1 cellular context compared by ENCODE assay signal in the genomic region with DNA sequence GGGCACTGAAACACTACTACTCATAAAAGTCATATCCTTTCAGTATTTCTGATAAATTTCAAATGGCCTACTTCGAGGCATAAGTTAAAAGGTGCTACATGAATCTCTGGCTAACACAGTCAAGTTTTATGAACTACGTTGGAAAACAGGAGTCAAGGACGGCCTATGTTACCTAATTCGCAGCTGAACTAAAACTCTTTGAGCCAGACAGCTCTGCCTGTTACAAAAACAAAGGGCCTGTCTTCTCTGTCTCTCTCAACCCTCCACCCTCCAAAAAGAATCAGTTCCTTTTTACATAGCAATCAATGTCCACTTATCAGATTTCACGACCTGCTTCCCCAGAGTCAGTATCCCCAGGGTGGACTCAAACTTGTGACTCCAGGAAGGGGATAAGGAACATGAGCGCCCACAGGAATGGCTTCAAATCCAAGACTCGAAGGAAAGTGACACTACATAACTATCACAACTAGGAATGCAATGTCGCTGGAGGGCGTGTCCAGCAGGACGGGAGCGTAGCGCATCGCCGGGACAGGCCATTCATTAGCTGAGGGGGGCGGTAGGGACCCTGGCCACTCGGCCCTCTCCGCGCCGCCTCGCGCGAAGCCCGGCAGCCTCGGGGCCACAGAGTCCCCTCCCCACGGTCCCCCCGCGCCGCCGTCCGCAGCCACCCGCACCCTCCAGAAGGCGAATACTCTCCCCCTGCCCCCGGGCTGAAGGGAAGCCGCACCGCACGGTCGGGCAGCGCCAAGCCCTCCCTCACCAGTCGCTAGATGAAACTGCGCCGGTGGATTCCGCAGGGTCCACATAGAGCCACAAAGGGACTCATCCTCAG.
TF ChIP-seq lines count a peak whose summit lies in the region.

No MANE protein-coding gene starts in this region.

TF ChIP-seq in HepG2, 621 proteins besides CTCF, POLR2A, EP300 and RAD21 (continued from another document and continues in another):
- TF ChIP-seq NPAS2 (CRISPR knock-in tag; IDR thresholded peaks at IDR 0.05; ENCODE audit: borderline replicate concordance) (no peak), ARID2 (CRISPR knock-in tag; IDR thresholded peaks at IDR 0.05; ENCODE audit: borderline replicate concordance) (0 out of 2 replicates have a peak, but pooled peaks have one; percentile 82), ZNF672 (CRISPR knock-in tag; IDR thresholded peaks at IDR 0.05) (no peak), ZNF883 (CRISPR knock-in tag; IDR thresholded peaks at IDR 0.05; ENCODE audit: not compliant biosample characterization) (peak; percentile 39), SAFB2 (CRISPR knock-in tag; IDR thresholded peaks at IDR 0.05; ENCODE audit: borderline replicate concordance, low read depth) (no peak), RXRB (CRISPR knock-in tag; IDR thresholded peaks at IDR 0.05; ENCODE audit: borderline replicate concordance) (peak; percentile 35; the same call in 1 of the 2 replicates), ZNF891 (CRISPR knock-in tag; IDR thresholded peaks at IDR 0.05) (peak; percentile 68; the same call in 1 of the 2 replicates), PHF5A (CRISPR knock-in tag; IDR thresholded peaks at IDR 0.05; ENCODE audit: low read depth, unreplicated experiment) (peak; percentile 4), SP2 (CRISPR knock-in tag; IDR thresholded peaks at IDR 0.05) (no peak), KMT2A (CRISPR knock-in tag; IDR thresholded peaks at IDR 0.05) (peak; percentile 10; the same call in 1 of the 2 replicates), ZSCAN31 (CRISPR knock-in tag; IDR thresholded peaks at IDR 0.05; ENCODE audit: low read depth) (0 out of 2 replicates have a peak, but pooled peaks have one; percentile 23), ZKSCAN5 (CRISPR knock-in tag; IDR thresholded peaks at IDR 0.05) (no peak), MIER2 (CRISPR knock-in tag; IDR thresholded peaks at IDR 0.05) (no peak), ATRX (CRISPR knock-in tag; IDR thresholded peaks at IDR 0.05; ENCODE audit: borderline replicate concordance) (no peak), ZNF678 (CRISPR knock-in tag; IDR thresholded peaks at IDR 0.05) (no peak), SMAD9 (CRISPR knock-in tag; IDR thresholded peaks at IDR 0.05) (no peak), ZFP36L1 (CRISPR knock-in tag; IDR thresholded peaks at IDR 0.05) (no peak), CHD4 (IDR thresholded peaks at IDR 0.05; ENCODE audit: borderline replicate concordance, low read length) (no peak), ZNF17 (CRISPR knock-in tag; IDR thresholded peaks at IDR 0.05) (no peak), MTF2 (CRISPR knock-in tag; IDR thresholded peaks at IDR 0.05; ENCODE audit: borderline replicate concordance) (no peak), SOX6 (IDR thresholded peaks at IDR 0.05) (no peak), SOX6 (CRISPR knock-in tag; IDR thresholded peaks at IDR 0.05) (peak; percentile 17; the same call in 1 of the 2 replicates), WIZ (CRISPR knock-in tag; IDR thresholded peaks at IDR 0.05) (no peak; the same call in 1 of the 2 replicates), KLF12 (CRISPR knock-in tag; IDR thresholded peaks at IDR 0.05; ENCODE audit: borderline replicate concordance) (no peak), ZNF383 (CRISPR knock-in tag; IDR thresholded peaks at IDR 0.05; ENCODE audit: borderline replicate concordance) (no peak), SSRP1 (CRISPR knock-in tag; IDR thresholded peaks at IDR 0.05) (0 out of 2 replicates have a peak, but pooled peaks have one; percentile 67), HHEX (CRISPR knock-in tag; IDR thresholded peaks at IDR 0.05) (no peak), ZNF234 (CRISPR knock-in tag; conservative IDR thresholded peaks at IDR 0.05) (no peak), ZNF235 (CRISPR knock-in tag; IDR thresholded peaks at IDR 0.05; ENCODE audit: borderline replicate concordance) (0 out of 2 replicates have a peak, but pooled peaks have one; percentile 77), SP5 (CRISPR knock-in tag; IDR thresholded peaks at IDR 0.05; ENCODE audit: borderline replicate concordance, low read depth) (peak; percentile 49; the same call in 1 of the 2 replicates), RBM39 (IDR thresholded peaks at IDR 0.05; ENCODE audit: low read depth, low read length, poor library complexity, severe bottlenecking) (no peak), ZNF841 (CRISPR knock-in tag; IDR thresholded peaks at IDR 0.05; ENCODE audit: borderline replicate concordance) (no peak), PHF20 (CRISPR knock-in tag; IDR thresholded peaks at IDR 0.05) (no peak)
- TF ChIP-seq, protein P1, sequence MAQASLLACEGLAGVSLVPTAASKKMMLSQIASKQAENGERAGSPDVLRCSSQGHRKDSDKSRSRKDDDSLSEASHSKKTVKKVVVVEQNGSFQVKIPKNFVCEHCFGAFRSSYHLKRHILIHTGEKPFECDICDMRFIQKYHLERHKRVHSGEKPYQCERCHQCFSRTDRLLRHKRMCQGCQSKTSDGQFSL (CRISPR knock-in tag; IDR thresholded peaks at IDR 0.05): no peak
- TF ChIP-seq, protein P2, sequence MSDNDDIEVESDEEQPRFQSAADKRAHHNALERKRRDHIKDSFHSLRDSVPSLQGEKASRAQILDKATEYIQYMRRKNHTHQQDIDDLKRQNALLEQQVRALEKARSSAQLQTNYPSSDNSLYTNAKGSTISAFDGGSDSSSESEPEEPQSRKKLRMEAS (IDR thresholded peaks at IDR 0.05): no peak; the same call in 1 of the 2 replicates
- TF ChIP-seq, protein P3, sequence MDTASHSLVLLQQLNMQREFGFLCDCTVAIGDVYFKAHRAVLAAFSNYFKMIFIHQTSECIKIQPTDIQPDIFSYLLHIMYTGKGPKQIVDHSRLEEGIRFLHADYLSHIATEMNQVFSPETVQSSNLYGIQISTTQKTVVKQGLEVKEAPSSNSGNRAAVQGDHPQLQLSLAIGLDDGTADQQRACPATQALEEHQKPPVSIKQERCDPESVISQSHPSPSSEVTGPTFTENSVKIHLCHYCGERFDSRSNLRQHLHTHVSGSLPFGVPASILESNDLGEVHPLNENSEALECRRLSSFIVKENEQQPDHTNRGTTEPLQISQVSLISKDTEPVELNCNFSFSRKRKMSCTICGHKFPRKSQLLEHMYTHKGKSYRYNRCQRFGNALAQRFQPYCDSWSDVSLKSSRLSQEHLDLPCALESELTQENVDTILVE (CRISPR knock-in tag; IDR thresholded peaks at IDR 0.05): no peak
- TF ChIP-seq, protein P4, sequence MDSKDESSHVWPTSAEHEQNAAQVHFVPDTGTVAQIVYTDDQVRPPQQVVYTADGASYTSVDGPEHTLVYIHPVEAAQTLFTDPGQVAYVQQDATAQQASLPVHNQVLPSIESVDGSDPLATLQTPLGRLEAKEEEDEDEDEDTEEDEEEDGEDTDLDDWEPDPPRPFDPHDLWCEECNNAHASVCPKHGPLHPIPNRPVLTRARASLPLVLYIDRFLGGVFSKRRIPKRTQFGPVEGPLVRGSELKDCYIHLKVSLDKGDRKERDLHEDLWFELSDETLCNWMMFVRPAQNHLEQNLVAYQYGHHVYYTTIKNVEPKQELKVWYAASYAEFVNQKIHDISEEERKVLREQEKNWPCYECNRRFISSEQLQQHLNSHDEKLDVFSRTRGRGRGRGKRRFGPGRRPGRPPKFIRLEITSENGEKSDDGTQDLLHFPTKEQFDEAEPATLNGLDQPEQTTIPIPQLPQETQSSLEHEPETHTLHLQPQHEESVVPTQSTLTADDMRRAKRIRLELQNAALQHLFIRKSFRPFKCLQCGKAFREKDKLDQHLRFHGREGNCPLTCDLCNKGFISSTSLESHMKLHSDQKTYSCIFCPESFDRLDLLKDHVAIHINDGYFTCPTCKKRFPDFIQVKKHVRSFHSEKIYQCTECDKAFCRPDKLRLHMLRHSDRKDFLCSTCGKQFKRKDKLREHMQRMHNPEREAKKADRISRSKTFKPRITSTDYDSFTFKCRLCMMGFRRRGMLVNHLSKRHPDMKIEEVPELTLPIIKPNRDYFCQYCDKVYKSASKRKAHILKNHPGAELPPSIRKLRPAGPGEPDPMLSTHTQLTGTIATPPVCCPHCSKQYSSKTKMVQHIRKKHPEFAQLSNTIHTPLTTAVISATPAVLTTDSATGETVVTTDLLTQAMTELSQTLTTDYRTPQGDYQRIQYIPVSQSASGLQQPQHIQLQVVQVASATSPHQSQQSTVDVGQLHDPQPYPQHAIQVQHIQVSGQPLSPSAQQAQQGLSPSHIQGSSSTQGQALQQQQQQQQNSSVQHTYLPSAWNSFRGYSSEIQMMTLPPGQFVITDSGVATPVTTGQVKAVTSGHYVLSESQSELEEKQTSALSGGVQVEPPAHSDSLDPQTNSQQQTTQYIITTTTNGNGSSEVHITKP (CRISPR knock-in tag; IDR thresholded peaks at IDR 0.05; ENCODE audit: low read depth): peak; percentile 86
- TF ChIP-seq, protein P5, sequence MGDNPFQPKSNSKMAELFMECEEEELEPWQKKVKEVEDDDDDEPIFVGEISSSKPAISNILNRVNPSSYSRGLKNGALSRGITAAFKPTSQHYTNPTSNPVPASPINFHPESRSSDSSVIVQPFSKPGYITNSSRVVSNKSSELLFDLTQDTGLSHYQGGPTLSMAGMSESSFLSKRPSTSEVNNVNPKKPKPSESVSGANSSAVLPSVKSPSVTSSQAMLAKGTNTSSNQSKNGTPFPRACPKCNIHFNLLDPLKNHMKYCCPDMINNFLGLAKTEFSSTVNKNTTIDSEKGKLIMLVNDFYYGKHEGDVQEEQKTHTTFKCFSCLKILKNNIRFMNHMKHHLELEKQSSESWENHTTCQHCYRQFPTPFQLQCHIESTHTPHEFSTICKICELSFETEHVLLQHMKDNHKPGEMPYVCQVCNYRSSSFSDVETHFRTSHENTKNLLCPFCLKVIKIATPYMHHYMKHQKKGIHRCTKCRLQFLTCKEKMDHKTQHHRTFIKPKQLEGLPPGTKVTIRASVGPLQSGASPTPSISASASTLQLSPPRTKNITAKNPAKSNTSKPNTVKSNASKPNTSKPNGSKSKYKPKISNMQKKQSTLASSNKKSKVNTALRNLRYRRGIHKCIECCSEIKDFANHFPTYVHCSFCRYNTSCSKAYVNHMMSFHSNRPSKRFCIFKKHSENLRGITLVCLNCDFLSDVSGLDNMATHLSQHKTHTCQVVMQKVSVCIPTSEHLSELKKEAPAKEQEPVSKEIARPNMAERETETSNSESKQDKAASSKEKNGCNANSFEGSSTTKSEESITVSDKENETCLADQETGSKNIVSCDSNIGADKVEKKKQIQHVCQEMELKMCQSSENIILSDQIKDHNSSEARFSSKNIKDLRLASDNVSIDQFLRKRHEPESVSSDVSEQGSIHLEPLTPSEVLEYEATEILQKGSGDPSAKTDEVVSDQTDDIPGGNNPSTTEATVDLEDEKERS (CRISPR knock-in tag; IDR thresholded peaks at IDR 0.05): no peak
- TF ChIP-seq, protein P6, sequence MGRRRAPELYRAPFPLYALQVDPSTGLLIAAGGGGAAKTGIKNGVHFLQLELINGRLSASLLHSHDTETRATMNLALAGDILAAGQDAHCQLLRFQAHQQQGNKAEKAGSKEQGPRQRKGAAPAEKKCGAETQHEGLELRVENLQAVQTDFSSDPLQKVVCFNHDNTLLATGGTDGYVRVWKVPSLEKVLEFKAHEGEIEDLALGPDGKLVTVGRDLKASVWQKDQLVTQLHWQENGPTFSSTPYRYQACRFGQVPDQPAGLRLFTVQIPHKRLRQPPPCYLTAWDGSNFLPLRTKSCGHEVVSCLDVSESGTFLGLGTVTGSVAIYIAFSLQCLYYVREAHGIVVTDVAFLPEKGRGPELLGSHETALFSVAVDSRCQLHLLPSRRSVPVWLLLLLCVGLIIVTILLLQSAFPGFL (CRISPR knock-in tag; IDR thresholded peaks at IDR 0.05): no peak
- TF ChIP-seq, protein P7, sequence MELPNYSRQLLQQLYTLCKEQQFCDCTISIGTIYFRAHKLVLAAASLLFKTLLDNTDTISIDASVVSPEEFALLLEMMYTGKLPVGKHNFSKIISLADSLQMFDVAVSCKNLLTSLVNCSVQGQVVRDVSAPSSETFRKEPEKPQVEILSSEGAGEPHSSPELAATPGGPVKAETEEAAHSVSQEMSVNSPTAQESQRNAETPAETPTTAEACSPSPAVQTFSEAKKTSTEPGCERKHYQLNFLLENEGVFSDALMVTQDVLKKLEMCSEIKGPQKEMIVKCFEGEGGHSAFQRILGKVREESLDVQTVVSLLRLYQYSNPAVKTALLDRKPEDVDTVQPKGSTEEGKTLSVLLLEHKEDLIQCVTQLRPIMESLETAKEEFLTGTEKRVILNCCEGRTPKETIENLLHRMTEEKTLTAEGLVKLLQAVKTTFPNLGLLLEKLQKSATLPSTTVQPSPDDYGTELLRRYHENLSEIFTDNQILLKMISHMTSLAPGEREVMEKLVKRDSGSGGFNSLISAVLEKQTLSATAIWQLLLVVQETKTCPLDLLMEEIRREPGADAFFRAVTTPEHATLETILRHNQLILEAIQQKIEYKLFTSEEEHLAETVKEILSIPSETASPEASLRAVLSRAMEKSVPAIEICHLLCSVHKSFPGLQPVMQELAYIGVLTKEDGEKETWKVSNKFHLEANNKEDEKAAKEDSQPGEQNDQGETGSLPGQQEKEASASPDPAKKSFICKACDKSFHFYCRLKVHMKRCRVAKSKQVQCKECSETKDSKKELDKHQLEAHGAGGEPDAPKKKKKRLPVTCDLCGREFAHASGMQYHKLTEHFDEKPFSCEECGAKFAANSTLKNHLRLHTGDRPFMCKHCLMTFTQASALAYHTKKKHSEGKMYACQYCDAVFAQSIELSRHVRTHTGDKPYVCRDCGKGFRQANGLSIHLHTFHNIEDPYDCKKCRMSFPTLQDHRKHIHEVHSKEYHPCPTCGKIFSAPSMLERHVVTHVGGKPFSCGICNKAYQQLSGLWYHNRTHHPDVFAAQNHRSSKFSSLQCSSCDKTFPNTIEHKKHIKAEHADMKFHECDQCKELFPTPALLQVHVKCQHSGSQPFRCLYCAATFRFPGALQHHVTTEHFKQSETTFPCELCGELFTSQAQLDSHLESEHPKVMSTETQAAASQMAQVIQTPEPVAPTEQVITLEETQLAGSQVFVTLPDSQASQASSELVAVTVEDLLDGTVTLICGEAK (IDR thresholded peaks at IDR 0.05): no peak
- TF ChIP-seq, protein P7 (CRISPR knock-in tag; IDR thresholded peaks at IDR 0.05): peak; percentile 75
